ENCODE assay signal across 21 cellular contexts in the genomic region with DNA sequence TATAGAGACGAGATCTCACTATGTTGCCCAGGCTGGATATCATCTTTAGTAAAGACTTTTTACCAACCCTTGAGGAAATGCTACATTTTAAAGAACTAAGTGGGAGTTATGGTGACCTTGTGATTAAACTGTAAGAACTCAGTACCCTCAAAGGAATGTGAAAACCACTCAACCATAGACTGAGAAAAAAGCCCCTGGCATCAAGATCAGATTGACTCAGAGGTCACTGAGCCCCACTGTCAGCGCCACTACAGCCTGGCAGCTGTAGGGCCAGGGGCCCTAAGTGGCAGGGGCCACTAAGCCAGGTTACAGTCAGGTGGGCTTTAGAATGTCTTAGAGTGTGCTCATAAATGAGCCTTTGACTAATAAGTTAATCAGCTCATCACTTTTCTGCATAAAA. TPM values are rescaled to one million over a fixed set of nuclear protein-coding genes. Genes with fewer than 3 reads are reported as not detected.
"Had no signal": no experiment of that assay in that cellular context is flagged by ENCODE, and none has a peak within 500 bp of the region (broad histone marks: within the 10 kb centered on the region; RNA-seq: fewer than 3 reads in every experiment).

No MANE protein-coding gene starts in this region.

- H3K27ac Mint-ChIP-seq: activated naive CD4-positive, alpha-beta T cell treated with anti-CD3 and anti-CD28 coated beads, Interleukin-2, amount 50 U/mL, for 24 hours; type B pancreatic cell had no signal

- H3K27me3 Mint-ChIP-seq: activated naive CD4-positive, alpha-beta T cell treated with anti-CD3 and anti-CD28 coated beads, Interleukin-2, amount 50 U/mL, for 24 hours; central memory CD8-positive, alpha-beta T cell; type B pancreatic cell had no signal

- H3K9me3 ChIP-seq: lower lobe of right lung, pancreas, sigmoid colon, spleen, suprapubic skin had no signal

- H3K36me3 Mint-ChIP-seq: type B pancreatic cell had no signal

- H3K27me3 ChIP-seq: brain microvascular endothelial cell, foreskin keratinocyte, pancreas, sigmoid colon, spleen, suprapubic skin had no signal

- H3K9me3 Mint-ChIP-seq: activated naive CD4-positive, alpha-beta T cell treated with anti-CD3 and anti-CD28 coated beads, Interleukin-2, amount 50 U/mL, for 24 hours; central memory CD8-positive, alpha-beta T cell; type B pancreatic cell had no signal

- H3K4me3 ChIP-seq: lower lobe of right lung, pancreas, sigmoid colon, spleen, suprapubic skin had no signal

- H3K36me3 ChIP-seq: brain microvascular endothelial cell, pancreas, sigmoid colon, suprapubic skin had no signal

- H3K4me1 ChIP-seq: foreskin keratinocyte, pancreas, sigmoid colon, suprapubic skin had no signal

- H3K4me3 Mint-ChIP-seq: activated naive CD4-positive, alpha-beta T cell treated with anti-CD3 and anti-CD28 coated beads, Interleukin-2, amount 50 U/mL, for 24 hours; central memory CD8-positive, alpha-beta T cell; type B pancreatic cell had no signal

- DNase-seq: activated CD4-positive, alpha-beta T cell treated with anti-CD3 and anti-CD28 coated beads, Interleukin-2, amount 50 U/mL, for 1 hour; activated effector memory CD4-positive, alpha-beta T cell treated with Interleukin-2 at 50 U/mL for 16 hours; activated T-cell treated with anti-CD3 and anti-CD28 coated beads for 4 hours; anterior cingulate cortex; brain microvascular endothelial cell; cortex of kidney; effector CD8-positive, alpha-beta T cell; foreskin keratinocyte; head of caudate nucleus; left colon; lower lobe of right lung; pancreas; sigmoid colon; spleen; T-helper 9 cell had no signal

- ATAC-seq: activated CD4-positive, CD25-positive, alpha-beta regulatory T cell treated with anti-CD3 and anti-CD28 coated beads, Interleukin-2, amount 50 U/mL, for 24 hours; foreskin keratinocyte; left colon; lower lobe of right lung; pancreas had no signal

- H3K27ac ChIP-seq: brain microvascular endothelial cell, foreskin keratinocyte, lower lobe of right lung, pancreas, sigmoid colon, spleen, suprapubic skin had no signal

RNA-seq across cellular contexts. Expression of a gene that starts 55.9 kb away (rescaled TPM):
- total RNA-seq: endothelial cell of umbilical vein, foreskin keratinocyte had no signal
